Comparison of ENCODE assay signal across 8 cellular contexts in genomic region chr17:75394332-75394918, GRCh38. TPM values are rescaled to one million over a fixed set of nuclear protein-coding genes. Genes with fewer than 3 reads are reported as not detected.
DNase-seq lines count a peak whose midpoint lies in the region; ATAC-seq, FAIRE-seq and TF ChIP-seq lines count a peak whose summit lies in the region.

No MANE protein-coding gene starts in this region.

- H3K4me1 ChIP-seq in heart right ventricle (peaks cover 4 to 94% (median 63%) of the 10 kb centered on the region in 9 donors), esophagus muscularis mucosa (peaks cover 42 to 80% (median 69%) of the 10 kb centered on the region in 4 donors), rectal smooth muscle tissue (ENCODE audit: control insufficient read depth, insufficient read depth, low read length) (peaks cover 19% of the 10 kb centered on the region)

- peak overlapping the region in 9 of 10 donors; percentile 74 to 89 (median 82) for H3K27ac ChIP-seq in heart right ventricle
- H3K27ac ChIP-seq in esophagus muscularis mucosa (replicated peaks in 1 of 4), result peak overlapping the region; percentile 82 to 90 (median 89)
- H3K27ac ChIP-seq in rectal smooth muscle tissue (ENCODE audit: low read depth, low read length), result peak overlapping the region; percentile 79

- intact Hi-C loops in heart right ventricle (cut with DNase I), result loop anchor here in 2 of 10 donors (5.0 kb wide), 2 partner anchors 67 to 72 kb away; no protein-coding TSS in a partner anchor
- intact Hi-C loops in Right ventricle myocardium superior (cut with DNase I), result no loop called here
- intact Hi-C loops in esophagus muscularis mucosa (cut with DNase I), result no loop called here

- H3K9me3 ChIP-seq in heart right ventricle, result no peaks in the 10 kb centered on the region
- no peaks in the 10 kb centered on the region for H3K9me3 ChIP-seq in esophagus muscularis mucosa

- peak overlapping the region; percentile 40 to 68 (median 61) for H3K4me3 ChIP-seq in heart right ventricle
- H3K4me3 ChIP-seq in esophagus muscularis mucosa, result peak overlapping the region; percentile 61 to 76 (median 64)
- peak overlapping the region; percentile 85 for H3K4me3 ChIP-seq in rectal smooth muscle tissue (ENCODE audit: low read length)

- ATAC-seq in heart right ventricle, result peak in 1 of 8 donors; percentile 2
- ATAC-seq in Right ventricle myocardium superior (ENCODE audit: poor library complexity), result no peak
- no peak for ATAC-seq in GM21381 (IDR thresholded peaks at IDR 0.05; ENCODE audit: unreplicated experiment)

- no peaks in the 10 kb centered on the region for H3K27me3 ChIP-seq in heart right ventricle
- no peaks in the 10 kb centered on the region for H3K27me3 ChIP-seq in esophagus muscularis mucosa
- H3K27me3 ChIP-seq in rectal smooth muscle tissue (ENCODE audit: control insufficient read depth, insufficient read depth, low read length), result no peaks in the 10 kb centered on the region

- TF ChIP-seq POLR2A in esophagus muscularis mucosa (IDR thresholded peaks at IDR 0.05; ENCODE audit: low read depth), result no peak
- TF ChIP-seq POLR2A in H54 (IDR thresholded peaks at IDR 0.05; ENCODE audit: low read depth, low read length), result no peak

- H3K36me3 ChIP-seq in heart right ventricle, result peaks cover 0 to 32% (median 0%) of the 10 kb centered on the region in 9 donors
- peaks cover 0 to 6% (median 0%) of the 10 kb centered on the region in 4 donors for H3K36me3 ChIP-seq in esophagus muscularis mucosa
- H3K36me3 ChIP-seq in rectal smooth muscle tissue (ENCODE audit: control insufficient read depth, insufficient read depth, low read length), result peaks cover 2% of the 10 kb centered on the region

- peak overlapping the region; percentile 43 for H3K9ac ChIP-seq in rectal smooth muscle tissue (ENCODE audit: low read length)

- TF ChIP-seq EP300 in esophagus muscularis mucosa (IDR thresholded peaks at IDR 0.05), result no peak

- 5 to 9% methylated on average over 9 of the region's 9 CpGs for WGBS in heart right ventricle, 2 donors
- 18% methylated on average over 6 of the region's 9 CpGs for WGBS in esophagus muscularis mucosa

- TF ChIP-seq CTCF in heart right ventricle (IDR thresholded peaks at IDR 0.05), result no peak
- TF ChIP-seq CTCF in esophagus muscularis mucosa (IDR thresholded peaks at IDR 0.05), result no peak

- FAIRE-seq in H54 (lab: Jason Lieb, UNC), result no peak

- DNase-seq in heart right ventricle, result no peak
- DNase-seq in Right ventricle myocardium superior, result no peak
- DNase-seq in RKO (ENCODE audit: low spot score), result peak; percentile 32
- no peak for DNase-seq in esophagus muscularis mucosa (ENCODE audit: extremely low spot score)
- no peak for DNase-seq in H54 (ENCODE audit: insufficient read length, low spot score)
- DNase-seq in LoVo (ENCODE audit: low spot score), result no peak

RNA-seq across cellular contexts. Expression of gene GRB2, which starts 11.1 kb away (rescaled TPM):
- 10 to 100 TPM; 43.9 to 85.5 (median 52.0) TPM for total RNA-seq in heart right ventricle
- polyA plus RNA-seq in heart right ventricle, result 10 to 100 TPM; 23.5 to 54.0 TPM
- 53.1 TPM for total RNA-seq in Right ventricle myocardium superior
- total RNA-seq in esophagus muscularis mucosa, result 100 to 1,000 TPM in 3 of 4 donors, 10 to 100 TPM in 1; 84.3 to 140 (median 113) TPM
